Comparison of ENCODE assay signal across 24 cellular contexts in the genomic region with DNA sequence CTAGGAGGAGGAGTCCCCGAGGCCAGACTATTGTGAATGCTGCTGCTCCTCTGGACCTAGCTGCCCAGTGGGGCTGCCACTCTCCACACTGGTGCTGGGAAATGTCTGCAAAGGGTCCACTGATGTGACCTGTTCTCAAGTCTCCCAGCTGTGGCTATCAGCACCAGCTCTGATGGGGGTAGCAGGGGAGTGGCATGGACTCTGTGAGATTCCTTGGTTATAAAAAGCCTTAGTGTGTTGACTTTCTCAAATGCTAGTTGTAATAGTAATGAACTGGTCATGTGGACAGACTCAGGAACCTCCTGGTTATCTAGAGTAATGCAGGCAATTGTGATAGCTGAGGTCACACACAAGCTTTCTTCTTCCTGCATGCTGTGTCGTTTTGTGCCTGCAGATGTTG. TPM values are rescaled to one million over a fixed set of nuclear protein-coding genes. Genes with fewer than 3 reads are reported as not detected.
DNase-seq lines count a peak whose midpoint lies in the region; ATAC-seq and TF ChIP-seq lines count a peak whose summit lies in the region.
"Had no signal": no experiment of that assay in that cellular context is flagged by ENCODE, and none has a peak within 500 bp of the region (broad histone marks: within the 10 kb centered on the region; RNA-seq: fewer than 3 reads in every experiment).

No MANE protein-coding gene starts in this region.

- H3K4me3 ChIP-seq in neural progenitor cell = no peak overlapping the region
- H3K4me3 ChIP-seq: A549; BLaER1 treated with 17β-estradiol and CSF1 and Interleukin-3, amounts not matched to agents 10 nM and 100 nM had no signal

- H3K27me3 Mint-ChIP-seq in dendritic cell treated with granulocyte-macrophage colony-stimulating factor and Interleukin-4, amounts not matched to agents 40 ng/mL and 50 ng/mL, for 4 days = no peaks in the 10 kb centered on the region
- peaks cover 3% of the 10 kb centered on the region for H3K27me3 Mint-ChIP-seq in neural progenitor cell (ENCODE audit: insufficient read depth, low read depth)

- no peak overlapping the region for H3K4me2 ChIP-seq in neural progenitor cell
- H3K4me2 ChIP-seq: A549 had no signal

- DNase-seq in CMK (ENCODE audit: low read depth) (peak; percentile 18), OCI-M1 (lab: John Stamatoyannopoulos, UW) (peak; percentile 48), neural progenitor cell (ENCODE audit: low spot score) (no peak), NOMO-1 (lab: John Stamatoyannopoulos, UW; ENCODE audit: unreplicated experiment in 2 of 2) (no peak), NCI-H2029 treated with DMSO at 0.1 percent for 48 hours (lab: John Stamatoyannopoulos, UW) (no peak)
- no peak for DNase-seq in stimulated activated CD4-positive, alpha-beta T cell treated with anti-CD3 and anti-CD28 coated beads, Interleukin-4, amount 100 ng/mL, for 24 hours
- DNase-seq: 8988T; ACHN; AML-193; BE2C; CD4-positive, alpha-beta memory T cell; DMS 273 treated with DMSO at 0.1 percent for 48 hours; DMS53; DMS79 treated with DMSO at 0.1 percent for 48 hours; GF-D8; GOT3; H9 had no signal

- H3K9me3 ChIP-seq in neural progenitor cell (ENCODE audit: low read depth) = no peaks in the 10 kb centered on the region
- H3K9me3 ChIP-seq: BE2C had no signal

- no peaks in the 10 kb centered on the region for H3F3A ChIP-seq in neural progenitor cell (ENCODE audit: low read depth)

- peak overlapping the region; percentile 95 for H3K27ac Mint-ChIP-seq in dendritic cell treated with granulocyte-macrophage colony-stimulating factor and Interleukin-4, amounts not matched to agents 40 ng/mL and 50 ng/mL, for 4 days
- H3K27ac Mint-ChIP-seq in neural progenitor cell = no peak overlapping the region
- H3K27ac Mint-ChIP-seq: CD4-positive, alpha-beta memory T cell; H9 had no signal

- intact Hi-C loops in dendritic cell treated with granulocyte-macrophage colony-stimulating factor and Interleukin-4, amounts not matched to agents 40 ng/mL and 50 ng/mL, for 4 days (cut with micrococcal nuclease) = no loop called here

- no peak overlapping the region for H3K27ac ChIP-seq in neural progenitor cell
- H3K27ac ChIP-seq: A549; BLaER1 treated with 17β-estradiol and CSF1 and Interleukin-3, amounts not matched to agents 10 nM and 100 nM had no signal

- H3K9me3 Mint-ChIP-seq in dendritic cell treated with granulocyte-macrophage colony-stimulating factor and Interleukin-4, amounts not matched to agents 40 ng/mL and 50 ng/mL, for 4 days = peaks cover 26% of the 10 kb centered on the region
- H3K9me3 Mint-ChIP-seq in neural progenitor cell = peaks cover 16% of the 10 kb centered on the region

- H3K79me2 ChIP-seq in neural progenitor cell (ENCODE audit: low read depth) = no peaks in the 10 kb centered on the region

- peak overlapping the region; percentile 50 for H2AFZ ChIP-seq in neural progenitor cell (replicated peaks)

- ATAC-seq in HG03457 (IDR thresholded peaks at IDR 0.05; ENCODE audit: unreplicated experiment) = no peak
- ATAC-seq: A549, HCT116 had no signal

- H4K20me1 ChIP-seq in neural progenitor cell (ENCODE audit: low read depth) = no peaks in the 10 kb centered on the region
- H4K20me1 ChIP-seq: BLaER1 treated with 17β-estradiol and CSF1 and Interleukin-3, amounts not matched to agents 10 nM and 100 nM had no signal

- no peaks in the 10 kb centered on the region for H3K36me3 ChIP-seq in neural progenitor cell
- H3K36me3 ChIP-seq: BE2C; BLaER1 treated with 17β-estradiol and CSF1 and Interleukin-3, amounts not matched to agents 10 nM and 100 nM had no signal

- H3K27me3 ChIP-seq in neural progenitor cell = no peaks in the 10 kb centered on the region
- H3K27me3 ChIP-seq: BE2C; BLaER1 treated with 17β-estradiol and CSF1 and Interleukin-3, amounts not matched to agents 10 nM and 100 nM had no signal

- peaks cover 14% of the 10 kb centered on the region for H3K36me3 Mint-ChIP-seq in dendritic cell treated with granulocyte-macrophage colony-stimulating factor and Interleukin-4, amounts not matched to agents 40 ng/mL and 50 ng/mL, for 4 days (ENCODE audit: low read depth)
- H3K36me3 Mint-ChIP-seq in neural progenitor cell = no peaks in the 10 kb centered on the region

- H3K4me3 Mint-ChIP-seq in dendritic cell treated with granulocyte-macrophage colony-stimulating factor and Interleukin-4, amounts not matched to agents 40 ng/mL and 50 ng/mL, for 4 days = no peak overlapping the region
- no peak overlapping the region for H3K4me3 Mint-ChIP-seq in neural progenitor cell
- H3K4me3 Mint-ChIP-seq: CD4-positive, alpha-beta memory T cell; H9 had no signal

- H3K9ac ChIP-seq in neural progenitor cell = no peak overlapping the region
- H3K9ac ChIP-seq: BLaER1 treated with 17β-estradiol and CSF1 and Interleukin-3, amounts not matched to agents 10 nM and 100 nM had no signal

- peaks cover 13% of the 10 kb centered on the region for H3K4me1 ChIP-seq in neural progenitor cell
- H3K4me1 ChIP-seq: A549, BE2C had no signal

- H3K4me1 Mint-ChIP-seq in dendritic cell treated with granulocyte-macrophage colony-stimulating factor and Interleukin-4, amounts not matched to agents 40 ng/mL and 50 ng/mL, for 4 days (ENCODE audit: low read depth) = peaks cover 43% of the 10 kb centered on the region
- H3K4me1 Mint-ChIP-seq in neural progenitor cell = peaks cover 2% of the 10 kb centered on the region
- H3K4me1 Mint-ChIP-seq: CD4-positive, alpha-beta memory T cell had no signal

- no peak for TF ChIP-seq CTCF in neural progenitor cell (IDR thresholded peaks at IDR 0.05)

RNA-seq across cellular contexts. Expression of gene ARMC3, which starts 34.1 kb away (rescaled TPM):
- total RNA-seq in neural progenitor cell (ENCODE audit: low replicate concordance) = 0.46 and 14.6 TPM in 2 replicates
- total RNA-seq: CD4-positive, alpha-beta memory T cell; Daoy; G401 had no signal

Comparison
In these comparisons a context has a peak if more than half of its experiments do, and no peak if none do; other contexts are left out.
1. DNase-seq: peak in CMK (single experiment) and OCI-M1 (single experiment); none in neural progenitor cell (single experiment), NOMO-1 (0 of 2), NCI-H2029 treated with DMSO at 0.1 percent for 48 hours (single experiment) and stimulated activated CD4-positive, alpha-beta T cell treated with anti-CD3 and anti-CD28 coated beads, Interleukin-4, amount 100 ng/mL, for 24 hours (single experiment).